22 cellular contexts compared by ENCODE assay signal in the genomic region with DNA sequence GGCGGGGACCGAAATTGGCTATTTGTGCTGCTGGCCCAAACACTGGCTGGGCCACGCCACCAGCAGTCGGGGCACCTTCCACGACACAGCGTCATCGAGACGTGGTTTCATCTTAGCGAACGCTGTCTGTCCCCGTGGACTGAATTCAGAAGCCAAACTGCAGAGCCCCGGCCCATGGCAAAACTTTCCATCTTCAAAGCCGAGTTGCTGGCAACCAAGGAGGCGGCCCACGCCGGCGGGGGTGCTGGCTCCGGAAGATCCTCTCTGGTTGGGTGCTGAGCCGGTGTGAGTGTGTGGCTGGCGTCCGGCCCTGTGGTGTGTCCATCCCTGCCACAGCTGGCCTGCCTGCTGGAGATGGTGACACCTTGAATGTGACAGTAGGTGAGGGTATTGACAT.
DNase-seq lines count a peak whose midpoint lies in the region; ATAC-seq, FAIRE-seq and TF ChIP-seq lines count a peak whose summit lies in the region.
"Had no signal": no experiment of that assay in that cellular context is flagged by ENCODE, and none has a peak within 500 bp of the region (broad histone marks: within the 10 kb centered on the region; RNA-seq: fewer than 3 reads in every experiment).

No MANE protein-coding gene starts in this region.

- H2BK5ac ChIP-seq in H1 (ENCODE audit: low read depth, low read length): no peak overlapping the region
- H2BK5ac ChIP-seq in neuronal stem cell (ENCODE audit: low read length): no peak overlapping the region

- no peaks in the 10 kb centered on the region for H3K9me2 ChIP-seq in SK-N-SH

- TF ChIP-seq CTCF in heart right ventricle (IDR thresholded peaks at IDR 0.05) (no peak), H1 (IDR thresholded peaks at IDR 0.05; ENCODE audit: control extremely low read depth in 1 of 3, insufficient read depth in 1 of 3, low read depth in 1 of 3, low read length in 3 of 3) (no peak), SK-N-SH (IDR thresholded peaks at IDR 0.05) (no peak), colonic mucosa (IDR thresholded peaks at IDR 0.05) (no peak)

- no peak overlapping the region for H3K9ac ChIP-seq in H1 (replicated peaks in 1 of 4; ENCODE audit: extremely low read depth in 1 of 4, low read depth in 3 of 4, low read length in 3 of 4)
- H3K9ac ChIP-seq in neuronal stem cell (ENCODE audit: low read depth, low read length, poor library complexity): no peak overlapping the region
- H3K9ac ChIP-seq in SK-N-SH: no peak overlapping the region
- no peak overlapping the region for H3K9ac ChIP-seq in colonic mucosa (ENCODE audit: low read depth in 2 of 2, low read length in 2 of 2)
- H3K9ac ChIP-seq: BLaER1, GM23248 had no signal

- no peak overlapping the region for H3K56ac ChIP-seq in H1 (replicated peaks; ENCODE audit: insufficient read length, low read depth, low read length)

- H2AFZ ChIP-seq in H1 (ENCODE audit: low read length): no peak overlapping the region
- H2AFZ ChIP-seq in neuronal stem cell (ENCODE audit: low read length): no peak overlapping the region
- H2AFZ ChIP-seq in SK-N-SH (ENCODE audit: low read depth): no peak overlapping the region
- H2AFZ ChIP-seq: GM23248 had no signal

- H4K5ac ChIP-seq in H1 (ENCODE audit: insufficient read length, low read depth, low read length): no peak overlapping the region

- H3K4me3 ChIP-seq in right cardiac atrium (ENCODE audit: low read length) (no peak overlapping the region), heart right ventricle (no peak overlapping the region), H1 (ENCODE audit: extremely low read depth in 1 of 4, insufficient read depth in 2 of 4, low read depth in 3 of 4, low read length in 4 of 4) (no peak overlapping the region), neuronal stem cell (ENCODE audit: low read length in 2 of 2) (no peak overlapping the region), SK-N-SH (ENCODE audit: low read depth in 2 of 2, low read length in 1 of 2) (no peak overlapping the region), colonic mucosa (no peak overlapping the region)
- H3K4me3 ChIP-seq: BLaER1, GM23248 had no signal

- H2BK12ac ChIP-seq in H1 (ENCODE audit: low read depth, low read length) (no peak overlapping the region), neuronal stem cell (ENCODE audit: low read length) (no peak overlapping the region)

- H3K14ac ChIP-seq in H1 (ENCODE audit: insufficient read length) (no peak overlapping the region), neuronal stem cell (ENCODE audit: low read length) (peak overlapping the region; percentile 72)

- H3K4me1 ChIP-seq in right cardiac atrium (ENCODE audit: control insufficient read depth, insufficient read depth, low read length) (no peaks in the 10 kb centered on the region), heart right ventricle (no peaks in the 10 kb centered on the region), H1 (replicated peaks in 1 of 4; ENCODE audit: control insufficient read depth in 3 of 4, insufficient read depth in 4 of 4, low read length in 3 of 4) (no peaks in the 10 kb centered on the region; a peak in 1 of 7 replicates), neuronal stem cell (ENCODE audit: control insufficient read depth in 2 of 2, insufficient read depth in 1 of 2, low read depth in 1 of 2, low read length in 2 of 2) (peaks cover 0 to 3% of the 10 kb centered on the region in 2 donors), SK-N-SH (ENCODE audit: control insufficient read depth in 1 of 2, insufficient read depth in 2 of 2, low read depth in 1 of 2, low read length in 1 of 2) (peaks cover 0 to 10% of the 10 kb centered on the region in 2 experiments; a peak in 1 of 4 replicates), colonic mucosa (no peaks in the 10 kb centered on the region)

- no peaks in the 10 kb centered on the region for H3K36me3 ChIP-seq in heart right ventricle
- H3K36me3 ChIP-seq in H1 (ENCODE audit: control insufficient read depth in 2 of 4, insufficient read depth in 4 of 4, low read length in 3 of 4): no peaks in the 10 kb centered on the region
- no peaks in the 10 kb centered on the region for H3K36me3 ChIP-seq in neuronal stem cell (replicated peaks in 1 of 2; ENCODE audit: control insufficient read depth in 2 of 2, insufficient read depth in 2 of 2, low read length in 2 of 2)
- no peaks in the 10 kb centered on the region for H3K36me3 ChIP-seq in SK-N-SH (replicated peaks in 1 of 2; ENCODE audit: control insufficient read depth in 1 of 2, insufficient read depth in 2 of 2, low read length in 1 of 2)
- no peaks in the 10 kb centered on the region for H3K36me3 ChIP-seq in colonic mucosa
- H3K36me3 ChIP-seq: BLaER1 had no signal

- CTCF ChIA-PET in H1 (lab: Charles Lee; ENCODE audit: partially characterized antibody) (interaction anchor here (1.0 to 1.3 kb wide), 3 partner anchors 11 to 155 kb away, joined by 3 read pairs; no protein-coding TSS in a partner anchor), SK-N-SH (lab: Yijun Ruan, JAX) (no interaction called here)

- DNase-seq in Right ventricle myocardium inferior (ENCODE audit: missing footprints): peak; percentile 63
- no peak for DNase-seq in cardiac septum (ENCODE audit: low spot score)
- peak in 2 of 3 donors; percentile 33 to 46 for DNase-seq in right cardiac atrium
- no peak for DNase-seq in heart right ventricle
- no peak for DNase-seq in H1 (ENCODE audit: low read depth in 1 of 2, low spot score in 2 of 2)
- DNase-seq in neuronal stem cell (ENCODE audit: low spot score): no peak
- DNase-seq in SK-N-SH: no peak
- DNase-seq in colonic mucosa: no peak
- DNase-seq: Caco-2; CD4-positive, CD25-positive, alpha-beta regulatory T cell; CD8-positive, alpha-beta T cell; DMS153; DND-41; GM23248; HCEC 1CT had no signal

- H3K18ac ChIP-seq in H1 (ENCODE audit: extremely low read depth, low read length) (no peak overlapping the region), neuronal stem cell (ENCODE audit: low read length) (peak overlapping the region; percentile 89)

- TF ChIP-seq RAD21 in H1 (IDR thresholded peaks at IDR 0.05 in 1 of 2, conservative IDR thresholded peaks at IDR 0.05 in 1 of 2; ENCODE audit: low read depth in 2 of 2, low read length in 2 of 2) (no peak), SK-N-SH (IDR thresholded peaks at IDR 0.05; ENCODE audit: low read length) (no peak)

- H3K27me3 ChIP-seq in right cardiac atrium (ENCODE audit: control insufficient read depth, insufficient read depth) (no peaks in the 10 kb centered on the region), heart right ventricle (peaks cover 0 to 42% (median 13%) of the 10 kb centered on the region in 7 donors), H1 (replicated peaks in 1 of 4; ENCODE audit: control insufficient read depth in 3 of 4, extremely low read depth in 1 of 4, insufficient read depth in 3 of 4, low read length in 3 of 4) (no peaks in the 10 kb centered on the region; a peak in 2 of 7 replicates), neuronal stem cell (ENCODE audit: control insufficient read depth in 3 of 3, insufficient read depth in 3 of 3, low read depth in 1 of 3, low read length in 3 of 3) (peaks cover 0 to 3% (median 0%) of the 10 kb centered on the region in 3 experiments), SK-N-SH (ENCODE audit: insufficient read depth) (no peaks in the 10 kb centered on the region), colonic mucosa (no peaks in the 10 kb centered on the region)
- H3K27me3 ChIP-seq: BLaER1 had no signal

- H3K4ac ChIP-seq in H1 (replicated peaks; ENCODE audit: insufficient read length, low read depth, low read length) (no peak overlapping the region), neuronal stem cell (ENCODE audit: low read length) (no peak overlapping the region)

- peaks cover 0 to 1% of the 10 kb centered on the region in 2 experiments for H4K20me1 ChIP-seq in H1 (replicated peaks in 1 of 2; ENCODE audit: control insufficient read depth in 1 of 2, insufficient read depth in 2 of 2, low read length in 2 of 2)
- H4K20me1 ChIP-seq in SK-N-SH (ENCODE audit: insufficient read depth): no peaks in the 10 kb centered on the region
- H4K20me1 ChIP-seq: BLaER1 had no signal

- TF ChIP-seq EP300 in H1 (IDR thresholded peaks at IDR 0.05; ENCODE audit: borderline replicate concordance in 1 of 2, low read depth in 2 of 2, low read length in 2 of 2) (no peak), SK-N-SH (IDR thresholded peaks at IDR 0.05; ENCODE audit: borderline replicate concordance in 1 of 2, low read depth in 1 of 2, low read length in 1 of 2) (no peak)

- H3K23me2 ChIP-seq in H1 (ENCODE audit: low read depth, low read length): peaks cover 6% of the 10 kb centered on the region; the same call in 1 of the 2 replicates

- H3K27ac ChIP-seq in right cardiac atrium (ENCODE audit: low read length): no peak overlapping the region
- H3K27ac ChIP-seq in heart right ventricle: no peak overlapping the region
- H3K27ac ChIP-seq in H1 (ENCODE audit: low read depth, low read length): no peak overlapping the region
- H3K27ac ChIP-seq in neuronal stem cell (replicated peaks; ENCODE audit: low read length): no peak overlapping the region
- H3K27ac ChIP-seq in SK-N-SH (ENCODE audit: low read depth in 2 of 2, low read length in 1 of 2): no peak overlapping the region
- H3K27ac ChIP-seq in colonic mucosa: no peak overlapping the region
- H3K27ac ChIP-seq: 22Rv1, BLaER1, C4-2B, GM23248 had no signal

- no peak for TF ChIP-seq POLR2A in H1 (IDR thresholded peaks at IDR 0.05; ENCODE audit: control extremely low read depth in 1 of 2, low read depth in 2 of 2, low read length in 2 of 2)

- POLR2A ChIA-PET in H1 (lab: Charles Lee; ENCODE audit: partially characterized antibody) (no interaction called here), SK-N-SH (lab: Yijun Ruan, JAX) (no interaction called here)

- H4K8ac ChIP-seq in H1 (ENCODE audit: extremely low read depth, insufficient read depth, low read length) (peak overlapping the region; percentile 40), neuronal stem cell (ENCODE audit: low read depth, low read length) (no peak overlapping the region)

- H2BK15ac ChIP-seq in H1 (ENCODE audit: low read length): no peak overlapping the region
- H2BK15ac ChIP-seq in neuronal stem cell (ENCODE audit: low read length): peak overlapping the region; percentile 80

- ATAC-seq in Right ventricle myocardium inferior (no peak), right cardiac atrium (no peak), heart right ventricle (no peak)
- ATAC-seq: CD8-positive, alpha-beta T cell had no signal

- H2BK20ac ChIP-seq in H1 (ENCODE audit: low read length): no peak overlapping the region

- no peak overlapping the region for H2AK5ac ChIP-seq in H1 (ENCODE audit: low read depth, low read length)
- peak overlapping the region; percentile 93 for H2AK5ac ChIP-seq in neuronal stem cell (ENCODE audit: low read depth, low read length)

- H3F3A ChIP-seq in SK-N-SH (replicated peaks; ENCODE audit: insufficient read depth): no peaks in the 10 kb centered on the region

- no peaks in the 10 kb centered on the region for H3K79me2 ChIP-seq in H1 (ENCODE audit: control insufficient read depth in 1 of 2, insufficient read depth in 2 of 2, low read length in 2 of 2)
- H3K79me2 ChIP-seq in SK-N-SH (ENCODE audit: insufficient read depth): no peaks in the 10 kb centered on the region

- WGBS in right cardiac atrium: 88% methylated on average over 21 of the region's 21 CpGs
- 93 to 94% methylated on average over 21 of the region's 21 CpGs for WGBS in heart right ventricle, 2 donors
- 88% methylated on average over 21 of the region's 21 CpGs; no CpG with 5 or more reads in 1 of the 2 experiments for WGBS in H1 (ENCODE audit: extremely low coverage in 1 of 2, insufficient coverage in 1 of 2, insufficient read length in 1 of 2, insufficient replicate concordance in 2 of 2, low coverage in 1 of 2, low lambda C conversion rate in 2 of 2, missing lambda C conversion rate in 1 of 2), 2 experiments
- WGBS in neuronal stem cell (ENCODE audit: extremely low coverage in 2 of 2, insufficient read length in 2 of 2, insufficient replicate concordance in 1 of 2), 2 donors: no CpG with 5 or more reads among the region's 21 CpGs
- 8% methylated on average over 2 of the region's 21 CpGs for WGBS in SK-N-SH (ENCODE audit: low lambda C conversion rate)

- H3K79me1 ChIP-seq in H1 (ENCODE audit: low read depth, low read length) (no peaks in the 10 kb centered on the region), neuronal stem cell (ENCODE audit: low read depth, low read length) (peaks cover 3% of the 10 kb centered on the region)

- no peak overlapping the region for H2BK120ac ChIP-seq in H1 (replicated peaks; ENCODE audit: low read depth, low read length)
- no peak overlapping the region for H2BK120ac ChIP-seq in neuronal stem cell (ENCODE audit: low read depth, low read length)

- no peak overlapping the region for H3K4me2 ChIP-seq in H1 (ENCODE audit: insufficient read depth in 1 of 2, low read depth in 2 of 2, low read length in 2 of 2)
- no peak overlapping the region for H3K4me2 ChIP-seq in neuronal stem cell (ENCODE audit: insufficient read depth, low read length, poor library complexity, severe bottlenecking)
- H3K4me2 ChIP-seq in SK-N-SH: no peak overlapping the region
- H3K4me2 ChIP-seq: BLaER1 had no signal

- intact Hi-C loops in Right ventricle myocardium inferior (cut with DNase I) (no loop called here), cardiac septum (cut with DNase I) (no loop called here), right cardiac atrium (cut with DNase I) (no loop called here), heart right ventricle (cut with DNase I) (no loop called here), colonic mucosa (cut with DNase I) (no loop called here)

- H3K23ac ChIP-seq in H1 (ENCODE audit: insufficient read length) (no peak overlapping the region), neuronal stem cell (ENCODE audit: low read depth, low read length, poor library complexity) (no peak overlapping the region)

- no peaks in the 10 kb centered on the region for H3K9me3 ChIP-seq in right cardiac atrium (ENCODE audit: control insufficient read depth, low read length)
- peaks cover 0 to 16% (median 0%) of the 10 kb centered on the region in 11 donors for H3K9me3 ChIP-seq in heart right ventricle
- H3K9me3 ChIP-seq in H1 (ENCODE audit: insufficient read depth in 2 of 2, low read depth in 1 of 2, low read length in 1 of 2): peaks cover 6% of the 10 kb centered on the region in 2 experiments; a peak in 2 of 4 replicates
- H3K9me3 ChIP-seq in neuronal stem cell (replicated peaks in 1 of 2; ENCODE audit: control insufficient read depth in 2 of 2, insufficient read depth in 1 of 2, low read depth in 1 of 2, low read length in 2 of 2): peaks cover 0 to 8% of the 10 kb centered on the region in 2 donors
- no peaks in the 10 kb centered on the region for H3K9me3 ChIP-seq in SK-N-SH
- no peaks in the 10 kb centered on the region for H3K9me3 ChIP-seq in colonic mucosa

- FAIRE-seq in H1 (lab: Jason Lieb, UNC): no peak
- FAIRE-seq: A204.1, G401.6, GM12892, H54 had no signal

- H4K91ac ChIP-seq in H1 (replicated peaks; ENCODE audit: insufficient read length, low read length) (no peak overlapping the region), neuronal stem cell (ENCODE audit: low read depth, low read length, poor library complexity) (no peak overlapping the region)

Comparison
In these comparisons a context has a peak if more than half of its experiments do, and no peak if none do; other contexts are left out.
1. DNase-seq: peak in Right ventricle myocardium inferior (single experiment) and right cardiac atrium (2 of 3); none in cardiac septum (single experiment), heart right ventricle (0 of 2), H1 (0 of 2), neuronal stem cell (single experiment), SK-N-SH (single experiment) and colonic mucosa (single experiment).